In genomic region chr10:70902659-70903261, GRCh38 we compare ENCODE assay signal across 1 cellular context.
TF ChIP-seq lines count a peak whose summit lies in the region.

No MANE protein-coding gene starts in this region.

TF ChIP-seq in GM23338, 12 proteins besides CTCF, POLR2A, EP300 and RAD21 (continued from another document):
- TF ChIP-seq REST (IDR thresholded peaks at IDR 0.05; ENCODE audit: unreplicated experiment), result no peak
- no peak for TF ChIP-seq JUNB (IDR thresholded peaks at IDR 0.05; ENCODE audit: unreplicated experiment)
- no peak for TF ChIP-seq ETS1 (IDR thresholded peaks at IDR 0.05)
- TF ChIP-seq POLR2AphosphoS5 (IDR thresholded peaks at IDR 0.05; ENCODE audit: low read depth), result no peak
